8 cellular contexts compared by ENCODE assay signal in genomic region chr17:28949185-28950016, GRCh38. TPM values are rescaled to one million over a fixed set of nuclear protein-coding genes. Genes with fewer than 3 reads are reported as not detected.
A peak's percentile ranks its signal among the peaks of the same experiment; 100 is the strongest.
DNase-seq lines count a peak whose midpoint lies in the region; ATAC-seq and TF ChIP-seq lines count a peak whose summit lies in the region.

No MANE protein-coding gene starts in this region.

- H3K4me1 ChIP-seq in HCT116 (ENCODE audit: control insufficient read depth in 1 of 2, insufficient read depth in 2 of 2, low read length in 2 of 2): peaks cover 16 to 28% of the 10 kb centered on the region in 2 experiments
- peaks cover 22% of the 10 kb centered on the region for H3K4me1 ChIP-seq in thymus (ENCODE audit: control insufficient read depth, insufficient read depth, low read length)

- H3K27me3 ChIP-seq in HCT116 (ENCODE audit: insufficient read depth, low read length) (no peaks in the 10 kb centered on the region), thymus (ENCODE audit: control insufficient read depth, insufficient read depth) (no peaks in the 10 kb centered on the region)

- RAD21 ChIA-PET in HCT116 (lab: Charles Lee; ENCODE audit: low non-redundant PET in 1 of 2, low total read pairs in 2 of 2, uncharacterized antibody in 2 of 2, unreplicated experiment in 2 of 2): no interaction called here

- peaks cover 6 to 7% of the 10 kb centered on the region in 2 experiments; a peak in 2 of 4 replicates for H3K36me3 ChIP-seq in HCT116 (ENCODE audit: control insufficient read depth in 1 of 2, insufficient read depth in 2 of 2, low read length in 2 of 2)
- H3K36me3 ChIP-seq in thymus (ENCODE audit: control insufficient read depth, insufficient read depth): peaks cover 9% of the 10 kb centered on the region

- CTCF ChIA-PET in HCT116 (lab: Charles Lee): interaction anchor here (0.7 to 4.5 kb wide), 4 partner anchors 16 to 222 kb away, joined by 3 to 44 read pairs (median 9); partner anchors contain the start of gene TLCD1
- CTCF ChIA-PET in RWPE1 (lab: Yijun Ruan, JAX): interaction anchor here (0.6 to 3.3 kb wide), 5 partner anchors 16 to 223 kb away, joined by 3 to 20 read pairs (median 4); partner anchors contain the start of gene TLCD1

- H3K79me2 ChIP-seq in HCT116 (ENCODE audit: insufficient read depth, low read length): peaks cover 65% of the 10 kb centered on the region

- TF ChIP-seq CTCF in AG09309 (IDR thresholded peaks at IDR 0.05; ENCODE audit: control insufficient read depth, insufficient read depth, low read depth, low read length, missing control alignments) (no peak), HCT116 (IDR thresholded peaks at IDR 0.05 in 2 of 3, conservative IDR thresholded peaks at IDR 0.05 in 1 of 3; ENCODE audit: borderline replicate concordance in 1 of 3, insufficient read depth in 1 of 3, low read depth in 2 of 3, low read length in 2 of 3) (no peak), RWPE1 (conservative IDR thresholded peaks at IDR 0.05; ENCODE audit: low read depth) (no peak)

- H3K9me3 ChIP-seq in HCT116 (ENCODE audit: control insufficient read depth in 1 of 2, insufficient read depth in 1 of 2, low read depth in 1 of 2, low read length in 2 of 2): no peaks in the 10 kb centered on the region
- H3K9me3 ChIP-seq in thymus (ENCODE audit: control insufficient read depth): no peaks in the 10 kb centered on the region

- TF ChIP-seq RAD21 in HCT116 (IDR thresholded peaks at IDR 0.05; ENCODE audit: low read depth): no peak

- intact Hi-C loops in HCT116 (cut with micrococcal nuclease): no loop called here

- no peak overlapping the region for H2AFZ ChIP-seq in HCT116 (ENCODE audit: low read depth, low read length, poor library complexity, severe bottlenecking)

- no peak for TF ChIP-seq POLR2A in HCT116 (IDR thresholded peaks at IDR 0.05; ENCODE audit: borderline replicate concordance, extremely low read depth, insufficient read depth, insufficient read length)

- POLR2A ChIA-PET in HCT116 (lab: Charles Lee): interaction anchor here (1.3 to 1.8 kb wide), 2 partner anchors 222 to 230 kb away, joined by 6 to 10 read pairs; partner anchors contain the start of genes NEK8 and RPL23A
- POLR2A ChIA-PET in RWPE1 (lab: Yijun Ruan, JAX; ENCODE audit: low non-redundant PET): interaction anchor here (0.6 to 1.2 kb wide), 3 partner anchors 204 to 227 kb away, joined by 3 to 10 read pairs (median 3); no protein-coding TSS in a partner anchor

- WGBS in thymus: under 1% methylated on average over 61 of the region's 61 CpGs

- no peaks in the 10 kb centered on the region for H3K9me2 ChIP-seq in HCT116 (ENCODE audit: insufficient read depth)

- DNase-seq in AG09309 (ENCODE audit: low read depth) (no peak), HCT116 (ENCODE audit: low read depth, low spot score) (no peak), RWPE1 (ENCODE audit: low spot score) (peak; percentile 46), glomerular visceral epithelial cell (ENCODE audit: extremely low spot score) (peak; percentile 33), occipital lobe (lab: John Stamatoyannopoulos, UW) (peak; percentile 63)
- peak; percentile 28 to 47 (median 38) for DNase-seq in activated naive CD4-positive, alpha-beta T cell (lab: John Stamatoyannopoulos, UW)

- H3K27ac ChIP-seq in HCT116 (ENCODE audit: low read depth, low read length) (peak overlapping the region; percentile 83), RWPE1 (peak overlapping the region; percentile 96), thymus (ENCODE audit: low read depth) (peak overlapping the region; percentile 92)

- peak overlapping the region; percentile 70 for H3K9ac ChIP-seq in HCT116 (ENCODE audit: low read length)

- peak overlapping the region; percentile 93 for H3K4me3 ChIP-seq in AG09309 (ENCODE audit: control insufficient read depth, low read depth, low read length)
- H3K4me3 ChIP-seq in HCT116 (replicated peaks in 1 of 2; ENCODE audit: low read depth in 1 of 2, low read length in 2 of 2): peak overlapping the region; percentile 81 to 92
- H3K4me3 ChIP-seq in thymus (ENCODE audit: low read length): peak overlapping the region; percentile 72

- BruUV-seq in HCT116 (replicated peaks; lab: Mats Ljungman, UMichigan): no TSS peak

- ATAC-seq in HCT116: no peak
- no peak for ATAC-seq in GM21717 (IDR thresholded peaks at IDR 0.05; ENCODE audit: unreplicated experiment)

- peak overlapping the region; percentile 90 for H3K4me2 ChIP-seq in HCT116 (ENCODE audit: low read length)

- H4K20me1 ChIP-seq in HCT116 (ENCODE audit: insufficient read depth): no peaks in the 10 kb centered on the region

TF ChIP-seq in HCT116, 20 proteins besides CTCF, POLR2A, EP300 and RAD21 (continues in another document):
- TF ChIP-seq POLR2AphosphoS5 (IDR thresholded peaks at IDR 0.05; ENCODE audit: low read depth, low read length) (peak; percentile 51; the same call in 1 of the 2 replicates), ZNF274 (IDR thresholded peaks at IDR 0.05; ENCODE audit: low read depth, low read length) (no peak), SRF (IDR thresholded peaks at IDR 0.05; ENCODE audit: low read depth) (no peak), SP1 (IDR thresholded peaks at IDR 0.05; ENCODE audit: low read depth) (no peak), ZBTB33 (IDR thresholded peaks at IDR 0.05; ENCODE audit: extremely low read depth, insufficient replicate concordance, low read length) (no peak), CEBPB (IDR thresholded peaks at IDR 0.05; ENCODE audit: low read depth) (no peak), REST (IDR thresholded peaks at IDR 0.05; ENCODE audit: low read depth) (no peak), EZH2 (IDR thresholded peaks at IDR 0.05) (no peak), EZH2phosphoT487 (IDR thresholded peaks at IDR 0.05; ENCODE audit: borderline replicate concordance) (no peak), MAX (IDR thresholded peaks at IDR 0.05) (0 out of 2 replicates have a peak, but pooled peaks have one; percentile 15), FOSL1 (IDR thresholded peaks at IDR 0.05; ENCODE audit: low read depth) (no peak), ZFX (IDR thresholded peaks at IDR 0.05) (peak; percentile 46), TCF7L2 (IDR thresholded peaks at IDR 0.05; ENCODE audit: borderline replicate concordance, extremely low read depth, insufficient read depth, insufficient read length) (no peak), SIN3A (IDR thresholded peaks at IDR 0.05; ENCODE audit: low read depth) (peak; percentile 45; the same call in 1 of the 2 replicates), YY1 (IDR thresholded peaks at IDR 0.05; ENCODE audit: extremely low read depth, insufficient replicate concordance, low read depth, low read length) (peak; percentile 78), CBX3 (IDR thresholded peaks at IDR 0.05; ENCODE audit: low read depth) (no peak)

RNA-seq across cellular contexts. Expression of gene PHF12, which starts 1.9 kb away (rescaled TPM):
- total RNA-seq in HCT116 (2021; ENCODE audit: unreplicated experiment) (35.7 TPM), occipital lobe (44.8 TPM)
- 29.2 and 33.0 TPM in 2 replicates for polyA plus RNA-seq in HCT116 (2012)
- polyA plus RNA-seq in thymus: 32.4 TPM

RNA-seq across cellular contexts. Expression of gene DHRS13, which starts 46.5 kb away (rescaled TPM):
- total RNA-seq in HCT116 (2021; ENCODE audit: unreplicated experiment): 13.5 TPM
- 5.6 and 7.3 TPM in 2 replicates for polyA plus RNA-seq in HCT116 (2012)
- total RNA-seq in occipital lobe: 27.1 TPM
- 18.9 TPM for polyA plus RNA-seq in thymus

RNA-seq across cellular contexts. Expression of gene FLOT2, which starts 51.9 kb away (rescaled TPM):
- total RNA-seq in HCT116 (2021; ENCODE audit: unreplicated experiment) (98.1 TPM), occipital lobe (20.0 TPM)
- 58.9 and 59.8 TPM in 2 replicates for polyA plus RNA-seq in HCT116 (2012)
- polyA plus RNA-seq in thymus: 82.1 TPM

RNA-seq across cellular contexts. Expression of gene SEZ6, which starts 56.4 kb away (rescaled TPM):
- 0.22 TPM for total RNA-seq in HCT116 (2021; ENCODE audit: unreplicated experiment)
- 0.13 and 0.16 TPM in 2 replicates for polyA plus RNA-seq in HCT116 (2012)
- total RNA-seq in occipital lobe: 36.2 TPM
- 0.48 TPM for polyA plus RNA-seq in thymus

Comparison
In these comparisons a context has a peak if more than half of its experiments do, and no peak if none do; other contexts are left out.
1. DNase-seq: peak in RWPE1 (single experiment), activated naive CD4-positive, alpha-beta T cell (4 of 4), glomerular visceral epithelial cell (single experiment) and occipital lobe (single experiment); none in AG09309 (single experiment) and HCT116 (single experiment).
2. Peak in every context shown above with its lines, with median percentiles within 50 percentile points of each other: H3K4me3 ChIP-seq and H3K27ac ChIP-seq.